ENCODE assay signal across 8 cellular contexts in the genomic region with DNA sequence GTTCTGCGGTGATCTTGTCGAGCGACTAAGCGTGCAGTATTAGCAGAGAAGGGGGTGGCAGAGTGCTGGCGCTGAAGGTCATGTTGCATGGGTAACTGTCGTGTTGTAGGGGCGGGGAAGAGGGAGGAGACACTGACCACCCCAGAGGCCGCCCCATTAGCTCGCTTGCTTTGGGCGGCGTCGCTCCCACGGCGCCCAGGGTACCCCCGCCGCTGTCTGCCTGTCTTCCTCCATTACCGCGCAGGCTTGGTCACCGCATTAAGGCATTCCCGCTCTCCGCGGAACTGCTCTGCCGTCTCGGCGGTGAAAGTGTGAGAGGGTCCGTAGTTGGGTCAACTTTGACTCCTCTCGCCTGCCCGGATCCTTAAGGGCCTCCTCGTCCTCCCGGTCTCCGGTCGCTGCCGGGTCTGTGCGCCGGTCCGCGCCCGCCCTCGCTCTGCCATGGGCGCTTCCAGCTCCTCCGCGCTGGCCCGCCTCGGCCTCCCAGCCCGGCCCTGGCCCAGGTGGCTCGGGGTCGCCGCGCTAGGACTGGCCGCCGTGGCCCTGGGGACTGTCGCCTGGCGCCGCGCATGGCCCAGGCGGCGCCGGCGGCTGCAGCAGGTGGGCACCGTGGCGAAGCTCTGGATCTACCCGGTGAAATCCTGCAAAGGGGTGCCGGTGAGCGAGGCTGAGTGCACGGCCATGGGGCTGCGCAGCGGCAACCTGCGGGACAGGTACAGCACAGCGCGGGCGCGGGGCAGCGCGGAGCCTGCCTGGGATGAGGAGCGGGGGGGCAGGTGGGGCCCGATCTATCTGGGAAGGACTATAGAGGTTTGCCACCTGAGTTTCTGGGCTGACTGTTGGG. TPM values are rescaled to one million over a fixed set of nuclear protein-coding genes. Genes with fewer than 3 reads are reported as not detected.
DNase-seq lines count a peak whose midpoint lies in the region; ATAC-seq and TF ChIP-seq lines count a peak whose summit lies in the region.

Gene MTARC2, plus strand, starts transcription at position 232 of the 844 bp plus-strand sequence. Its CDS starts 210 bp downstream, at position 442.

- WGBS in GM23248 (ENCODE audit: low coverage in 1 of 2, low lambda C conversion rate in 2 of 2, missing lambda C conversion rate in 2 of 2), 2 experiments: 2 to 5% methylated on average over 54 to 71 of the region's 76 CpGs
- 3% methylated on average over 40 of the region's 76 CpGs; no CpG with 5 or more reads in 1 of the 2 donors for WGBS in transverse colon (ENCODE audit: low coverage in 1 of 2), 2 donors

- H3K36me3 ChIP-seq in GM23248 (ENCODE audit: low read depth) (no peaks in the 10 kb centered on the region), fibroblast of lung (ENCODE audit: control insufficient read depth, insufficient read depth, low read length) (no peaks in the 10 kb centered on the region), mucosa of descending colon (ENCODE audit: low read depth) (no peaks in the 10 kb centered on the region), transverse colon (no peaks in the 10 kb centered on the region)

- H3K4me3 ChIP-seq in GM23248 (peak within 1 kb of the TSS; percentile 80), WI38 (ENCODE audit: low read depth, low read length) (peak within 1 kb of the TSS; percentile 63), fibroblast of lung (replicated peaks in 1 of 4; ENCODE audit: control extremely low read depth in 1 of 4, insufficient read depth in 1 of 4, low read depth in 3 of 4, low read length in 4 of 4) (peak within 1 kb of the TSS; percentile 64 to 80 (median 70)), mucosa of descending colon (peak within 1 kb of the TSS; percentile 52), transverse colon (peak within 1 kb of the TSS; percentile 69 to 87 (median 80))

- H3K79me2 ChIP-seq in GM23248 (ENCODE audit: insufficient read depth) (no peaks in the 10 kb centered on the region; the same call in 1 of the 2 replicates), fibroblast of lung (ENCODE audit: control insufficient read depth, insufficient read depth, low read length) (no peaks in the 10 kb centered on the region)

- 0 out of 2 replicates have a peak, but pooled peaks cover 6% of the 10 kb centered on the region for H3F3A ChIP-seq in GM23248 (ENCODE audit: insufficient read depth)

- in situ Hi-C loops in GM23248 (cut with MboI) (no loop called here), transverse colon (cut with MboI; ENCODE audit: low pct_ligation_motif_present in 1 of 4, low pct_unique_long_range_greater_than_20kb in 1 of 4, low sequenced_read_pairs in 3 of 4) (no loop called here)

- H3K4me1 ChIP-seq in GM23248 (ENCODE audit: insufficient read depth) (no peaks in the 10 kb centered on the region), fibroblast of lung (ENCODE audit: control insufficient read depth, extremely low read depth, insufficient read depth, low read length) (peaks cover 2% of the 10 kb centered on the region), mucosa of descending colon (ENCODE audit: low read depth) (peaks cover 24% of the 10 kb centered on the region), transverse colon (peaks cover 18 to 37% (median 23%) of the 10 kb centered on the region in 4 donors)

- peak within 1 kb of the TSS; percentile 90 for H2AFZ ChIP-seq in GM23248
- H2AFZ ChIP-seq in fibroblast of lung (ENCODE audit: low read length): peak within 1 kb of the TSS; percentile 97

- H3K27ac ChIP-seq in GM23248 (peak within 1 kb of the TSS; percentile 11; the same call in 1 of the 2 replicates), fibroblast of lung (ENCODE audit: insufficient read depth, low read length) (no peak within 1 kb of the TSS), transverse colon (peak within 1 kb of the TSS; percentile 84 to 89 (median 88))

- TF ChIP-seq CTCF in WI38 (IDR thresholded peaks at IDR 0.05; ENCODE audit: low read depth, low read length): no peak
- TF ChIP-seq CTCF in fibroblast of lung (conservative IDR thresholded peaks at IDR 0.05 in 1 of 2, IDR thresholded peaks at IDR 0.05 in 1 of 2; ENCODE audit: low read depth in 1 of 2, low read length in 2 of 2): no peak
- TF ChIP-seq CTCF in mucosa of descending colon (IDR thresholded peaks at IDR 0.05): no peak
- TF ChIP-seq CTCF in transverse colon (IDR thresholded peaks at IDR 0.05): peak in 1 of 5 experiments; percentile 11

- peak; percentile 31 to 40 for ATAC-seq in activated CD4-positive, CD25-positive, alpha-beta regulatory T cell treated with anti-CD3 and anti-CD28 coated beads, Interleukin-2, amount 50 U/mL, for 24 hours
- ATAC-seq in mucosa of descending colon: peak; percentile 89

- H3K9ac ChIP-seq in GM23248: peak within 1 kb of the TSS; percentile 76
- peak within 1 kb of the TSS; percentile 67 for H3K9ac ChIP-seq in fibroblast of lung (ENCODE audit: insufficient read depth, low read length)

- H3K27me3 ChIP-seq in GM23248 (replicated peaks; ENCODE audit: insufficient read depth): no peaks in the 10 kb centered on the region
- no peaks in the 10 kb centered on the region for H3K27me3 ChIP-seq in fibroblast of lung (ENCODE audit: control insufficient read depth, insufficient read depth, low read length)
- no peaks in the 10 kb centered on the region for H3K27me3 ChIP-seq in transverse colon

- peak; percentile 90 for TF ChIP-seq POLR2A in transverse colon (IDR thresholded peaks at IDR 0.05)

- no peaks in the 10 kb centered on the region for H3K9me2 ChIP-seq in GM23248 (ENCODE audit: insufficient read depth)

- H3K9me3 ChIP-seq in GM23248 (ENCODE audit: low read depth) (no peaks in the 10 kb centered on the region), fibroblast of lung (ENCODE audit: control insufficient read depth, insufficient read depth, low read depth, low read length) (no peaks in the 10 kb centered on the region), mucosa of descending colon (no peaks in the 10 kb centered on the region), transverse colon (no peaks in the 10 kb centered on the region)

- intact Hi-C loops in mucosa of descending colon (cut with DNase I, micrococcal nuclease): no loop called here
- intact Hi-C loops in transverse colon (cut with DNase I; ENCODE audit: low total_unique reads): no loop called here

- H4K20me1 ChIP-seq in GM23248 (ENCODE audit: insufficient read depth) (no peaks in the 10 kb centered on the region), fibroblast of lung (ENCODE audit: control insufficient read depth, extremely low read depth, insufficient read depth, low read length) (no peaks in the 10 kb centered on the region)

- H3K4me2 ChIP-seq in GM23248 (ENCODE audit: unreplicated experiment): peak within 1 kb of the TSS; percentile 93
- peak within 1 kb of the TSS; percentile 26 for H3K4me2 ChIP-seq in fibroblast of lung (ENCODE audit: extremely low read depth, insufficient read depth, low read length)

- TF ChIP-seq EP300 in transverse colon (IDR thresholded peaks at IDR 0.05; ENCODE audit: low read depth): no peak

- DNase-seq in activated CD4-positive, CD25-positive, alpha-beta regulatory T cell treated with anti-CD3 and anti-CD28 coated beads, Interleukin-2, amount 50 U/mL, for 72 hours: no peak
- DNase-seq in GM23248 (peak; percentile 86), M059J (ENCODE audit: low read depth) (peak; percentile 57), fibroblast of lung (ENCODE audit: low read depth in 2 of 2) (peak; percentile 72 to 73), mucosa of descending colon (peak; percentile 83 to 84 (median 83)), transverse colon (peak; percentile 80)

RNA-seq across cellular contexts. Expression of gene MTARC2, which starts in this region (rescaled TPM):
- 0.13 and 1.9 TPM in 2 replicates for total RNA-seq in GM23248 (2014; rRNA removed; shearing (Covaris generic))
- polyA plus RNA-seq in GM23248 (2016; fragmentation: Nextera tagmentation; extraction: Ambion mirVana): 4.0 and 4.8 TPM in 2 replicates
- 1.1 TPM in 1 of 2 replicates, not detected in the other for total RNA-seq in M059J (2014; rRNA removed; shearing (Covaris generic))
- total RNA-seq in fibroblast of lung: 9.0 and 12.6 TPM in 2 replicates
- polyA plus RNA-seq in fibroblast of lung: 7.3 and 14.5 TPM in 2 replicates
- 5.3 and 10.2 TPM in 2 replicates for polyA plus RNA-seq in fibroblast of lung (2012)
- polyA minus RNA-seq in fibroblast of lung (ENCODE audit: low replicate concordance): 1.1 and 9.6 TPM in 2 replicates
- total RNA-seq in mucosa of descending colon: 10 to 100 TPM; 26.7 to 41.8 (median 35.6) TPM
- 100 to 1,000 TPM in 1 of 4 donors, 10 to 100 TPM in 3; 28.4 to 199 (median 41.7) TPM for total RNA-seq in transverse colon
